In genomic region chr1:240405751-240406150, GRCh38 we compare ENCODE assay signal across 26 cellular contexts.
"Had no signal": no experiment of that assay in that cellular context is flagged by ENCODE, and none has a peak within 500 bp of the region (broad histone marks: within the 10 kb centered on the region; RNA-seq: fewer than 3 reads in every experiment).

No MANE protein-coding gene starts in this region.

- H3K27ac Mint-ChIP-seq: activated CD8-positive, alpha-beta T cell treated with anti-CD3 and anti-CD28 coated beads for 36 hours; activated T-helper 17 cell treated with anti-CD3 and anti-CD28 coated beads, Interleukin-2, amount 50 U/mL, for 72 hours; effector memory CD8-positive, alpha-beta T cell; natural killer cell; stimulated activated memory B cell treated with anti-CD40 and anti-IgM and Interleukin-4, amounts not matched to agents 10 μg/mL and 1 μg/mL and 100 μg/mL, for 72 hours; T-helper 17 cell had no signal

- H3K27ac ChIP-seq: brain microvascular endothelial cell, heart right ventricle, neutrophil, skin epidermis, stomach, thyroid gland, upper lobe of right lung had no signal

- H3K4me1 Mint-ChIP-seq: activated T-helper 17 cell treated with anti-CD3 and anti-CD28 coated beads, Interleukin-2, amount 50 U/mL, for 72 hours; natural killer cell; stimulated activated memory B cell treated with anti-CD40 and anti-IgM and Interleukin-4, amounts not matched to agents 10 μg/mL and 1 μg/mL and 100 μg/mL, for 72 hours; T-helper 17 cell had no signal

- H3K4me3 Mint-ChIP-seq: activated CD8-positive, alpha-beta T cell treated with anti-CD3 and anti-CD28 coated beads for 36 hours; activated T-cell treated with anti-CD3 and anti-CD28 coated beads, Interleukin-2, amount 50 U/mL, for 4 hours; activated T-helper 17 cell treated with anti-CD3 and anti-CD28 coated beads, Interleukin-2, amount 50 U/mL, for 72 hours; effector memory CD8-positive, alpha-beta T cell; natural killer cell; stimulated activated memory B cell treated with anti-CD40 and anti-IgM and Interleukin-4, amounts not matched to agents 10 μg/mL and 1 μg/mL and 100 μg/mL, for 72 hours; T-helper 17 cell had no signal

- H3K27me3 Mint-ChIP-seq: activated CD8-positive, alpha-beta T cell treated with anti-CD3 and anti-CD28 coated beads for 36 hours; effector memory CD8-positive, alpha-beta T cell; stimulated activated memory B cell treated with anti-CD40 and anti-IgM and Interleukin-4, amounts not matched to agents 10 μg/mL and 1 μg/mL and 100 μg/mL, for 72 hours had no signal

- H3K9me3 Mint-ChIP-seq: activated CD8-positive, alpha-beta T cell treated with anti-CD3 and anti-CD28 coated beads for 36 hours; activated T-cell treated with anti-CD3 and anti-CD28 coated beads, Interleukin-2, amount 50 U/mL, for 4 hours; activated T-helper 17 cell treated with anti-CD3 and anti-CD28 coated beads, Interleukin-2, amount 50 U/mL, for 72 hours; natural killer cell had no signal

- H3K36me3 ChIP-seq: brain microvascular endothelial cell, heart right ventricle, neutrophil, stomach, thyroid gland, upper lobe of right lung had no signal

- H3K4me3 ChIP-seq: heart right ventricle, skin epidermis, stomach, thyroid gland, upper lobe of right lung had no signal

- H3K4me1 ChIP-seq: heart right ventricle, upper lobe of right lung had no signal

- H3K36me3 Mint-ChIP-seq: natural killer cell; stimulated activated memory B cell treated with anti-CD40 and anti-IgM and Interleukin-4, amounts not matched to agents 10 μg/mL and 1 μg/mL and 100 μg/mL, for 72 hours had no signal

- ATAC-seq: activated CD8-positive, alpha-beta T cell treated with anti-CD3 and anti-CD28 coated beads for 36 hours; activated T-cell treated with anti-CD3 and anti-CD28 coated beads, Interleukin-2, amount 50 U/mL, for 4 hours; activated T-helper 17 cell treated with anti-CD3 and anti-CD28 coated beads, Interleukin-2, amount 50 U/mL, for 72 hours; effector memory CD8-positive, alpha-beta T cell; heart right ventricle; natural killer cell; sciatic nerve; stimulated activated memory B cell treated with anti-CD40 and anti-IgM and Interleukin-4, amounts not matched to agents 10 μg/mL and 1 μg/mL and 100 μg/mL, for 72 hours; T-helper 17 cell; upper lobe of right lung had no signal

- H3K27me3 ChIP-seq: brain microvascular endothelial cell, heart right ventricle, neutrophil, stomach, thyroid gland, upper lobe of right lung had no signal

- DNase-seq: activated CD4-positive, alpha-beta T cell treated with anti-CD3 and anti-CD28 coated beads for 1 hour; activated CD4-positive, alpha-beta T cell treated with anti-CD3 and anti-CD28 coated beads, Interleukin-2, amount 50 U/mL, for 1 hour; activated CD8-positive, alpha-beta T cell treated with anti-CD3 and anti-CD28 coated beads for 36 hours; activated gamma-delta T cell treated with Interleukin-2 at 50 U/mL for 16 hours; activated naive CD4-positive, alpha-beta T cell treated with anti-CD3 and anti-CD28 coated beads, Interleukin-2, amount 50 U/mL, for 16 hours; activated T-cell treated with anti-CD3 and anti-CD28 coated beads, Interleukin-2, amount 50 U/mL, for 4 hours; amniotic stem cell; brain microvascular endothelial cell; cortex of kidney; effector memory CD8-positive, alpha-beta T cell; foreskin fibroblast; heart right ventricle; natural killer cell; stimulated activated CD4-positive, alpha-beta T cell treated with anti-CD3 and anti-CD28 coated beads, Interleukin-12 subunit alpha, Interleukin-12 subunit beta, amount 100 ng/mL, for 4 hours; stimulated activated CD4-positive, alpha-beta T cell treated with anti-CD3 and anti-CD28 coated beads, Interleukin-4, amount 100 ng/mL, for 1 hour; stimulated activated CD8-positive, alpha-beta memory T cell treated with anti-CD3 and anti-CD28 coated beads, Interleukin-4, amount 100 ng/mL, for 48 hours; stomach; T-helper 17 cell; T1000; thyroid gland; upper lobe of right lung had no signal
